ENCODE assay signal across 8 cellular contexts in genomic region chr17:32486701-32487459, GRCh38. TPM values are rescaled to one million over a fixed set of nuclear protein-coding genes. Genes with fewer than 3 reads are reported as not detected.
DNase-seq lines count a peak whose midpoint lies in the region; ATAC-seq and TF ChIP-seq lines count a peak whose summit lies in the region.

Gene CDK5R1, plus strand, starts transcription at chr17:32486993. Its CDS starts 628 bp downstream, at chr17:32487621.

- TF ChIP-seq RAD21 in liver (IDR thresholded peaks at IDR 0.05): no peak

- H3K4me3 ChIP-seq in coronary artery (peak within 1 kb of the TSS; percentile 87), liver (ENCODE audit: low read depth in 1 of 3, low read length in 3 of 3) (peak within 1 kb of the TSS; percentile 43 to 83 (median 61))

- peak within 1 kb of the TSS in 1 of 2 donors; percentile 22 for H3K9ac ChIP-seq in liver (ENCODE audit: low read depth in 1 of 2, low read length in 2 of 2)

- H3K27ac ChIP-seq in coronary artery (peak within 1 kb of the TSS; percentile 79 to 92), liver (ENCODE audit: low read depth in 1 of 2, low read length in 2 of 2) (peak within 1 kb of the TSS; percentile 52 to 63)

- no peaks in the 10 kb centered on the region for H3K9me3 ChIP-seq in liver (ENCODE audit: control insufficient read depth in 4 of 4, low read length in 3 of 4)

- ATAC-seq in HG02763 (IDR thresholded peaks at IDR 0.05; ENCODE audit: unreplicated experiment): peak; percentile 43

- peaks cover 8 to 12% (median 10%) of the 10 kb centered on the region in 4 donors for H3K4me1 ChIP-seq in liver (ENCODE audit: control insufficient read depth in 4 of 4, insufficient read depth in 4 of 4, low read length in 3 of 4)

- no peaks in the 10 kb centered on the region for H3K27me3 ChIP-seq in liver (ENCODE audit: control insufficient read depth in 4 of 4, insufficient read depth in 4 of 4, low read length in 3 of 4)

- no peak for TF ChIP-seq CTCF in coronary artery (IDR thresholded peaks at IDR 0.05)
- no peak for TF ChIP-seq CTCF in liver (IDR thresholded peaks at IDR 0.05; ENCODE audit: low read depth, low read length, missing input control)

- WGBS in liver: under 1% methylated on average over 135 of the region's 135 CpGs

- H3K36me3 ChIP-seq in liver (ENCODE audit: control insufficient read depth in 4 of 4, insufficient read depth in 3 of 4, low read depth in 1 of 4, low read length in 3 of 4): peaks cover 0 to 5% (median 4%) of the 10 kb centered on the region in 4 donors

- DNase-seq in NCI-H1436 (lab: John Stamatoyannopoulos, UW) (peak; percentile 60), NCI-H1436 treated with DMSO at 0.1 percent for 48 hours (lab: John Stamatoyannopoulos, UW) (no peak), NCI-H2171 (lab: John Stamatoyannopoulos, UW) (peak; percentile 82), coronary artery (ENCODE audit: low spot score) (no peak)
- peak; percentile 57 to 62 for DNase-seq in activated CD4-positive, alpha-beta T cell treated with anti-CD3 and anti-CD28 coated beads for 4 hours
- DNase-seq in stimulated activated CD4-positive, alpha-beta T cell treated with anti-CD3 and anti-CD28 coated beads, Interleukin-4, amount 100 ng/mL, for 4 hours: peak; percentile 59 to 73

TF ChIP-seq in liver, 16 proteins besides CTCF, POLR2A, EP300 and RAD21:
- TF ChIP-seq GABPA (IDR thresholded peaks at IDR 0.05 in 1 of 2, conservative IDR thresholded peaks at IDR 0.05 in 1 of 2) (no peak), REST (IDR thresholded peaks at IDR 0.05) (peak; percentile 39), MAX (IDR thresholded peaks at IDR 0.05) (no peak)

RNA-seq across cellular contexts. Expression of gene CDK5R1, which starts in this region (rescaled TPM):
- under 1 TPM; 0.84 to 0.93 TPM for total RNA-seq in liver
- under 1 TPM; 0.08 to 0.44 TPM for polyA plus RNA-seq in liver

Comparison
In these comparisons a context has a peak if more than half of its experiments do, and no peak if none do; other contexts are left out.
1. DNase-seq: peak in NCI-H1436 (single experiment), NCI-H2171 (single experiment), activated CD4-positive, alpha-beta T cell treated with anti-CD3 and anti-CD28 coated beads for 4 hours (2 of 2) and stimulated activated CD4-positive, alpha-beta T cell treated with anti-CD3 and anti-CD28 coated beads, Interleukin-4, amount 100 ng/mL, for 4 hours (2 of 2); none in NCI-H1436 treated with DMSO at 0.1 percent for 48 hours (single experiment) and coronary artery (single experiment).